ENCODE assay signal across 8 cellular contexts in genomic region chrX:153667931-153668396, GRCh38. TPM values are rescaled to one million over a fixed set of nuclear protein-coding genes. Genes with fewer than 3 reads are reported as not detected.
A peak's percentile ranks its signal among the peaks of the same experiment; 100 is the strongest.
DNase-seq lines count a peak whose midpoint lies in the region; ATAC-seq lines count a peak whose summit lies in the region.

No MANE protein-coding gene starts in this region.

- H3K36me3 Mint-ChIP-seq in effector memory CD8-positive, alpha-beta T cell (ENCODE audit: insufficient read depth) = peaks cover 2% of the 10 kb centered on the region

- DNase-seq in EH (ENCODE audit: low read depth) (peak; percentile 73), NCI-H82 treated with DMSO at 0.1 percent for 48 hours (lab: John Stamatoyannopoulos, UW; ENCODE audit: unreplicated experiment) (peak; percentile 57), mesenteric fat pad (ENCODE audit: low spot score) (peak; percentile 90)
- peak; percentile 45 to 51 for DNase-seq in activated CD8-positive, alpha-beta memory T cell treated with anti-CD3 and anti-CD28 coated beads for 4 hours (ENCODE audit: low read depth in 2 of 2)
- peak; percentile 66 to 75 (median 75) for DNase-seq in effector memory CD8-positive, alpha-beta T cell
- peak; percentile 45 to 59 for DNase-seq in stimulated activated CD8-positive, alpha-beta memory T cell treated with anti-CD3 and anti-CD28 coated beads, Interleukin-15, amount 100 ng/mL, for 48 hours (ENCODE audit: low read depth in 2 of 2)

- peak overlapping the region in 1 of 2 donors; percentile 41 for H3K27ac Mint-ChIP-seq in effector memory CD8-positive, alpha-beta T cell

- no peaks in the 10 kb centered on the region for H3K9me3 Mint-ChIP-seq in effector memory CD8-positive, alpha-beta T cell

- peaks cover 6 to 8% of the 10 kb centered on the region in 2 donors for H3K4me1 Mint-ChIP-seq in effector memory CD8-positive, alpha-beta T cell (ENCODE audit: low read depth in 2 of 2)

- H3K27me3 Mint-ChIP-seq in effector memory CD8-positive, alpha-beta T cell = peaks cover 16 to 34% of the 10 kb centered on the region in 2 donors

- ATAC-seq in HG03342 (IDR thresholded peaks at IDR 0.05; ENCODE audit: unreplicated experiment) (peak; percentile 66), GM19463 (IDR thresholded peaks at IDR 0.05; ENCODE audit: unreplicated experiment) (no peak)
- peak; percentile 93 for ATAC-seq in effector memory CD8-positive, alpha-beta T cell (replicated peaks)

- peak overlapping the region; percentile 72 to 76 for H3K4me3 Mint-ChIP-seq in effector memory CD8-positive, alpha-beta T cell

RNA-seq across cellular contexts. Expression of gene PNCK, which starts 5.6 kb away (rescaled TPM):
- 1.4 TPM for total RNA-seq in mesenteric fat pad

RNA-seq across cellular contexts. Expression of gene SLC6A8, which starts 19.8 kb away (rescaled TPM):
- total RNA-seq in mesenteric fat pad = 45.9 TPM

RNA-seq across cellular contexts. Expression of gene DUSP9, which starts 21.0 kb away (rescaled TPM):
- 0.39 TPM for total RNA-seq in mesenteric fat pad

RNA-seq across cellular contexts. Expression of gene BCAP31, which starts 56.2 kb away (rescaled TPM):
- total RNA-seq in mesenteric fat pad = 513 TPM

RNA-seq across cellular contexts. Expression of gene ABCD1, which starts 56.7 kb away (rescaled TPM):
- 32.3 TPM for total RNA-seq in mesenteric fat pad
